18 cellular contexts compared by ENCODE assay signal in the genomic region with DNA sequence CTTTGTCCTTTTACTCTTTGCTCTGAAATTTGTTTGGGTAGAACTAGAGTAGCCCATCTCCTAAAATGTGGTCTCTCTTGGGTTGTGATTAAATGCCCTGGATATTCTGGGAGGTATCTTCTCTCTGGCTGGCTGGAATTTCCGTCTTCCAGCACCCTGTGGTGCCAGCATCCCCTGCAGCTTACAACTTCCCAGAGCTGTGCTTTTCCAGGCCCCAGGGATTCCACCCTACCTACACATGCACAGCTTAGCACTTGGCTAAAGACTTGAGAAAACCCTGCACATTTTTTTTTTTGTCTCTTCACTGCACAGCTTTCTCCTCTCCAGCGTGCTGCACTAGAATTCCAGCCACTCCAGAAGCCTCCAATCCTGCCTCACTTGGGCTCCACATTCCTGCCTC.
"Had no signal": no experiment of that assay in that cellular context is flagged by ENCODE, and none has a peak within 500 bp of the region (broad histone marks: within the 10 kb centered on the region; RNA-seq: fewer than 3 reads in every experiment).

No MANE protein-coding gene starts in this region.

- H3K36me3 ChIP-seq: esophagus squamous epithelium, ovary, right atrium auricular region, sigmoid colon had no signal

- H3K4me3 ChIP-seq: esophagus squamous epithelium, hepatocyte, lung, ovary, right atrium auricular region, sigmoid colon, skin epidermis had no signal

- ATAC-seq: foreskin keratinocyte; left cardiac atrium; left ventricle myocardium superior; naive thymus-derived CD4-positive, alpha-beta T cell had no signal

- H3K9me3 ChIP-seq: esophagus squamous epithelium, ovary, right atrium auricular region, sigmoid colon had no signal

- H3K27ac ChIP-seq: epithelial cell of prostate, esophagus squamous epithelium, foreskin keratinocyte, hepatocyte, ovary, right atrium auricular region, sigmoid colon, skin epidermis had no signal

- H3K79me2 ChIP-seq: hepatocyte had no signal

- H3K4me2 ChIP-seq: hepatocyte had no signal

- H2AFZ ChIP-seq: hepatocyte had no signal

- DNase-seq: effector memory CD4-positive, alpha-beta T cell; esophagus squamous epithelium; foreskin keratinocyte; head of caudate nucleus; kidney; left cardiac atrium; left ventricle myocardium superior; naive thymus-derived CD4-positive, alpha-beta T cell; ovary; sigmoid colon; stimulated activated CD4-positive, alpha-beta T cell treated with anti-CD3 and anti-CD28 coated beads, Interleukin-12 subunit alpha, Interleukin-12 subunit beta, amount 100 ng/mL, for 4 hours; stimulated activated naive CD4-positive, alpha-beta T cell treated with Interleukin-2 at 50 U/mL for 16 hours; trophoblast cell had no signal

- H3K4me1 ChIP-seq: esophagus squamous epithelium, right atrium auricular region had no signal

- H3K27me3 ChIP-seq: esophagus squamous epithelium, foreskin keratinocyte, hepatocyte, ovary, right atrium auricular region, sigmoid colon had no signal
